ENCODE assay signal across 29 cellular contexts in genomic region chr10:102727037-102727818, GRCh38. TPM values are rescaled to one million over a fixed set of nuclear protein-coding genes. Genes with fewer than 3 reads are reported as not detected.
DNase-seq lines count a peak whose midpoint lies in the region; ATAC-seq, FAIRE-seq and TF ChIP-seq lines count a peak whose summit lies in the region.
"Had no signal": no experiment of that assay in that cellular context is flagged by ENCODE, and none has a peak within 500 bp of the region (broad histone marks: within the 10 kb centered on the region; RNA-seq: fewer than 3 reads in every experiment).

No MANE protein-coding gene starts in this region.

- intact Hi-C loops in right lobe of liver (cut with DNase I) (no loop called here), HepG2 (cut with micrococcal nuclease; ENCODE audit: unreplicated experiment) (no loop called here), lower lobe of right lung (cut with DNase I) (no loop called here)
- intact Hi-C loops in activated T-helper 1 cell treated with anti-CD3 and anti-CD28 coated beads, Interleukin-12 subunit alpha, Interleukin-12 subunit beta, Interleukin-2, Interleukin-4 antibody, amounts not matched to agents 30 ng/mL and 10 ng/mL and 1 ng/mL, durations not matched to agents 14 hours and 24 hours and 36 hours (cut with micrococcal nuclease): loop anchor here (5.0 kb wide), 1 partner anchor 110 kb away; the partner anchor contains the start of gene CYP17A1

- H3K36me3 ChIP-seq in right lobe of liver: peaks cover 0 to 8% (median 3%) of the 10 kb centered on the region in 4 donors
- peaks cover 22 to 58% of the 10 kb centered on the region in 2 experiments for H3K36me3 ChIP-seq in HepG2 (replicated peaks in 1 of 2; ENCODE audit: control insufficient read depth in 1 of 2, insufficient read depth in 2 of 2, low read length in 2 of 2)
- peaks cover 21% of the 10 kb centered on the region for H3K36me3 ChIP-seq in lower lobe of right lung
- H3K36me3 ChIP-seq in SJCRH30: peaks cover 24% of the 10 kb centered on the region
- H3K36me3 ChIP-seq: brain microvascular endothelial cell, neutrophil had no signal

- no TSS peak for BruUV-seq in HepG2 (replicated peaks; lab: Mats Ljungman, UMichigan)

- TF ChIP-seq RAD21 in HepG2 (CRISPR knock-in tag; IDR thresholded peaks at IDR 0.05): no peak

- no peaks in the 10 kb centered on the region for H3K27me3 Mint-ChIP-seq in activated T-helper 1 cell treated with anti-CD3 and anti-CD28 coated beads, Interleukin-12 subunit alpha, Interleukin-12 subunit beta, Interleukin-2, Interleukin-4 antibody, amounts not matched to agents 30 ng/mL and 10 ng/mL and 1 ng/mL, durations not matched to agents 14 hours and 24 hours and 36 hours (ENCODE audit: insufficient read depth)
- H3K27me3 Mint-ChIP-seq: stimulated activated memory B cell treated with anti-CD40 and anti-IgM and Interleukin-4, amounts not matched to agents 10 μg/mL and 1 μg/mL and 100 μg/mL, for 72 hours had no signal

- no peak overlapping the region for H3K9ac ChIP-seq in HepG2 (ENCODE audit: insufficient read depth, low read depth, low read length)

- TF ChIP-seq POLR2A in right lobe of liver (IDR thresholded peaks at IDR 0.05) (no peak), HepG2 (IDR thresholded peaks at IDR 0.05; ENCODE audit: insufficient read depth in 1 of 2, low read depth in 2 of 2, low read length in 2 of 2) (no peak)

- DNase-seq in right lobe of liver: peak in 1 of 3 donors; percentile 47
- DNase-seq in HepG2 (ENCODE audit: low spot score): no peak
- DNase-seq in activated T-helper 1 cell treated with anti-CD3 and anti-CD28 coated beads, Interleukin-12 subunit alpha, Interleukin-12 subunit beta, Interleukin-2, Interleukin-4 antibody, amounts not matched to agents 30 ng/mL and 10 ng/mL and 1 ng/mL, durations not matched to agents 14 hours and 24 hours and 36 hours (ENCODE audit: low spot score): no peak
- DNase-seq in lower lobe of right lung: no peak
- DNase-seq in SJCRH30: no peak
- DNase-seq in occipital lobe (lab: John Stamatoyannopoulos, UW): no peak
- DNase-seq: activated CD4-positive, alpha-beta T cell treated with anti-CD3 and anti-CD28 coated beads, Interleukin-2, amount 50 U/mL, for 1 hour; activated CD8-positive, alpha-beta memory T cell treated with anti-CD3 and anti-CD28 coated beads, Interleukin-2, amount 50 U/mL, for 48 hours; activated effector memory CD4-positive, alpha-beta T cell treated with anti-CD3 and anti-CD28 coated beads, Interleukin-2, amount 50 U/mL, for 16 hours; brain microvascular endothelial cell; endodermal cell; HCEC 1CT; islet precursor cell; mammary epithelial cell; NCI-H187 treated with DMSO at 0.1 percent for 48 hours; NCI-H2227 treated with DMSO at 0.1 percent for 48 hours; NCI-H748 treated with DMSO at 0.1 percent for 48 hours; testis had no signal

- TF ChIP-seq EP300 in HepG2 (IDR thresholded peaks at IDR 0.05; ENCODE audit: low read depth in 2 of 2, low read length in 2 of 2) (no peak), HepG2 (CRISPR knock-in tag; IDR thresholded peaks at IDR 0.05; ENCODE audit: borderline replicate concordance) (no peak)

- CTCF ChIA-PET in HepG2 (lab: Yijun Ruan, JAX; ENCODE audit: low intra/inter-chr PET ratio, low total read pairs): no interaction called here

- H3K4me3 ChIP-seq in right lobe of liver (no peak overlapping the region), HepG2 (replicated peaks in 1 of 3; ENCODE audit: insufficient read depth in 1 of 3, low read depth in 2 of 3, low read length in 3 of 3) (no peak overlapping the region), lower lobe of right lung (peak overlapping the region; percentile 20), SJCRH30 (no peak overlapping the region)
- H3K4me3 ChIP-seq: testis, vagina had no signal

- no peak overlapping the region for H3K4me3 Mint-ChIP-seq in activated T-helper 1 cell treated with anti-CD3 and anti-CD28 coated beads, Interleukin-12 subunit alpha, Interleukin-12 subunit beta, Interleukin-2, Interleukin-4 antibody, amounts not matched to agents 30 ng/mL and 10 ng/mL and 1 ng/mL, durations not matched to agents 14 hours and 24 hours and 36 hours
- H3K4me3 Mint-ChIP-seq: endodermal cell; stimulated activated memory B cell treated with anti-CD40 and anti-IgM and Interleukin-4, amounts not matched to agents 10 μg/mL and 1 μg/mL and 100 μg/mL, for 72 hours; T-helper 2 cell treated with Interferon-gamma antibody and Interleukin-4, amounts not matched to agents 5 μg/mL and 100 μg/mL, for 36 hours had no signal

- H3K4me2 ChIP-seq in HepG2 (ENCODE audit: low read depth, low read length): no peak overlapping the region

- H3K27ac Mint-ChIP-seq in activated T-helper 1 cell treated with anti-CD3 and anti-CD28 coated beads, Interleukin-12 subunit alpha, Interleukin-12 subunit beta, Interleukin-2, Interleukin-4 antibody, amounts not matched to agents 30 ng/mL and 10 ng/mL and 1 ng/mL, durations not matched to agents 14 hours and 24 hours and 36 hours: peak overlapping the region; percentile 44
- H3K27ac Mint-ChIP-seq: stimulated activated memory B cell treated with anti-CD40 and anti-IgM and Interleukin-4, amounts not matched to agents 10 μg/mL and 1 μg/mL and 100 μg/mL, for 72 hours; T-helper 2 cell treated with Interferon-gamma antibody and Interleukin-4, amounts not matched to agents 5 μg/mL and 100 μg/mL, for 36 hours had no signal

- no peaks in the 10 kb centered on the region for H3K9me3 ChIP-seq in right lobe of liver
- no peaks in the 10 kb centered on the region for H3K9me3 ChIP-seq in HepG2 (ENCODE audit: low read length)
- no peaks in the 10 kb centered on the region for H3K9me3 ChIP-seq in lower lobe of right lung
- H3K9me3 ChIP-seq in SJCRH30 (replicated peaks): no peaks in the 10 kb centered on the region
- H3K9me3 ChIP-seq: adrenal gland, neutrophil, testis, vagina had no signal

- TF ChIP-seq CTCF in right lobe of liver (IDR thresholded peaks at IDR 0.05) (no peak), HepG2 (CRISPR knock-in tag; IDR thresholded peaks at IDR 0.05) (no peak), lower lobe of right lung (IDR thresholded peaks at IDR 0.05) (no peak)

- in situ Hi-C loops in HepG2 (cut with HindIII; ENCODE audit: extremely low pct_ligation_motif_present, low pct_unique_long_range_greater_than_20kb): loop anchor here (10.0 to 25.0 kb wide), 2 partner anchors 178 to 335 kb away; no protein-coding TSS in a partner anchor

- peaks cover 33% of the 10 kb centered on the region for H3K36me3 Mint-ChIP-seq in activated T-helper 1 cell treated with anti-CD3 and anti-CD28 coated beads, Interleukin-12 subunit alpha, Interleukin-12 subunit beta, Interleukin-2, Interleukin-4 antibody, amounts not matched to agents 30 ng/mL and 10 ng/mL and 1 ng/mL, durations not matched to agents 14 hours and 24 hours and 36 hours (ENCODE audit: low read depth)

- H2AFZ ChIP-seq in HepG2 (ENCODE audit: low read length): no peak overlapping the region

- ATAC-seq in right lobe of liver (peak; percentile 17 to 46 (median 41)), HepG2 (no peak), lower lobe of right lung (no peak), GM19452 (IDR thresholded peaks at IDR 0.05; ENCODE audit: unreplicated experiment) (no peak), GM21528 (IDR thresholded peaks at IDR 0.05; ENCODE audit: low FRiP score, unreplicated experiment) (no peak)
- ATAC-seq: stimulated activated memory B cell treated with anti-CD40 and anti-IgM and Interleukin-4, amounts not matched to agents 10 μg/mL and 1 μg/mL and 100 μg/mL, for 72 hours had no signal

- H3K4me1 Mint-ChIP-seq in activated T-helper 1 cell treated with anti-CD3 and anti-CD28 coated beads, Interleukin-12 subunit alpha, Interleukin-12 subunit beta, Interleukin-2, Interleukin-4 antibody, amounts not matched to agents 30 ng/mL and 10 ng/mL and 1 ng/mL, durations not matched to agents 14 hours and 24 hours and 36 hours (ENCODE audit: low read depth): peaks cover 11% of the 10 kb centered on the region
- H3K4me1 Mint-ChIP-seq: endodermal cell; stimulated activated memory B cell treated with anti-CD40 and anti-IgM and Interleukin-4, amounts not matched to agents 10 μg/mL and 1 μg/mL and 100 μg/mL, for 72 hours had no signal

- WGBS in right lobe of liver (ENCODE audit: insufficient coverage, low coverage, low lambda C conversion rate, missing lambda C conversion rate): 70% methylated on average over 9 of the region's 13 CpGs
- 88% methylated on average over 11 of the region's 13 CpGs for WGBS in HepG2 (ENCODE audit: low lambda C conversion rate)

- H3K4me1 ChIP-seq in right lobe of liver (peaks cover 0 to 7% (median 0%) of the 10 kb centered on the region in 4 donors), HepG2 (ENCODE audit: insufficient read depth, low read length) (no peaks in the 10 kb centered on the region), lower lobe of right lung (peaks cover 15% of the 10 kb centered on the region), SJCRH30 (no peaks in the 10 kb centered on the region)
- H3K4me1 ChIP-seq: testis, vagina had no signal

- POLR2A ChIA-PET in HepG2 (lab: Yijun Ruan, JAX): interaction anchor here (1.0 kb wide), 1 partner anchor 13 kb away, joined by 4 read pairs; the partner anchor contains the start of gene ARL3

- FAIRE-seq in HepG2 (lab: Jason Lieb, UNC): no peak
- FAIRE-seq: colon, GM12891 had no signal

- H3K79me2 ChIP-seq in HepG2 (ENCODE audit: insufficient read depth, low read length): peaks cover 13% of the 10 kb centered on the region

- peak overlapping the region in 1 of 3 donors; percentile 37 for H3K27ac ChIP-seq in right lobe of liver
- no peak overlapping the region for H3K27ac ChIP-seq in HepG2 (ENCODE audit: extremely low read length, insufficient read depth, low read length)
- peak overlapping the region; percentile 8 for H3K27ac ChIP-seq in lower lobe of right lung
- H3K27ac ChIP-seq in SJCRH30: no peak overlapping the region
- H3K27ac ChIP-seq: brain microvascular endothelial cell, C4-2B, neutrophil, testis, vagina, VCaP had no signal

- peaks cover 3% of the 10 kb centered on the region; the same call in 1 of the 2 replicates for H4K20me1 ChIP-seq in HepG2 (ENCODE audit: insufficient read depth, low read length)

- H3K27me3 ChIP-seq in right lobe of liver (no peaks in the 10 kb centered on the region), HepG2 (ENCODE audit: control insufficient read depth in 1 of 2, insufficient read depth in 2 of 2, low read length in 2 of 2) (no peaks in the 10 kb centered on the region), lower lobe of right lung (ENCODE audit: low read depth) (no peaks in the 10 kb centered on the region), SJCRH30 (no peaks in the 10 kb centered on the region)
- H3K27me3 ChIP-seq: adrenal gland, brain microvascular endothelial cell, neutrophil, testis, vagina had no signal

- peaks cover 4% of the 10 kb centered on the region for H3K9me3 Mint-ChIP-seq in activated T-helper 1 cell treated with anti-CD3 and anti-CD28 coated beads, Interleukin-12 subunit alpha, Interleukin-12 subunit beta, Interleukin-2, Interleukin-4 antibody, amounts not matched to agents 30 ng/mL and 10 ng/mL and 1 ng/mL, durations not matched to agents 14 hours and 24 hours and 36 hours
- H3K9me3 Mint-ChIP-seq: stimulated activated memory B cell treated with anti-CD40 and anti-IgM and Interleukin-4, amounts not matched to agents 10 μg/mL and 1 μg/mL and 100 μg/mL, for 72 hours had no signal

RNA-seq across cellular contexts. Expression of gene SFXN2, which starts 12.8 kb away (rescaled TPM):
- total RNA-seq in right lobe of liver: 10 to 100 TPM in 4 of 6 experiments, 1 to 10 TPM in 2; 7.1 to 29.7 (median 16.5) TPM
- total RNA-seq in HepG2 (2016; rRNA removed; fragmentation: Illumina TruSeq; extraction: Trizol): 20.6 and 21.1 TPM in 2 replicates
- total RNA-seq in HepG2 (2016; cell fraction: cytosol; rRNA removed; fragmentation: Illumina TruSeq; extraction: Trizol; ENCODE audit: low read depth): 3.3 and 5.4 TPM in 2 replicates
- 20.6 and 21.4 TPM in 2 replicates for total RNA-seq in HepG2 (2016; cell fraction: insoluble cytoplasmic fraction; rRNA removed; fragmentation: Illumina TruSeq; extraction: Trizol)
- 11.4 and 11.6 TPM in 2 replicates for total RNA-seq in HepG2 (2016; cell fraction: membrane; rRNA removed; fragmentation: Illumina TruSeq; extraction: Trizol)
- total RNA-seq in HepG2 (2016; cell fraction: nucleus; rRNA removed; fragmentation: Illumina TruSeq; extraction: Trizol): 28.0 and 31.8 TPM in 2 replicates
- polyA plus RNA-seq in HepG2 (2011; rRNA removed): 12.8 and 13.2 TPM in 2 replicates
- polyA plus RNA-seq in HepG2 (2011; cell fraction: cytosol; rRNA removed): 5.4 and 6.9 TPM in 2 replicates
- 22.9 and 27.4 TPM in 2 replicates for polyA plus RNA-seq in HepG2 (2011; cell fraction: nucleus; rRNA removed)
- 3.6 and 9.3 TPM in 2 replicates for polyA plus RNA-seq in HepG2 (2012)
- 3.8 and 4.0 TPM in 2 replicates for polyA plus RNA-seq in HepG2 (2016; cell fraction: cytosol; fragmentation: Illumina TruSeq; extraction: Trizol; ENCODE audit: low read depth)
- 19.3 and 19.8 TPM in 2 replicates for polyA plus RNA-seq in HepG2 (2016; cell fraction: insoluble cytoplasmic fraction; fragmentation: Illumina TruSeq; extraction: Trizol; ENCODE audit: low read depth)
- 7.4 and 7.7 TPM in 2 replicates for polyA plus RNA-seq in HepG2 (2016; cell fraction: membrane; fragmentation: Illumina TruSeq; extraction: Trizol; ENCODE audit: low read depth)
- 35.9 and 39.3 TPM in 2 replicates for polyA plus RNA-seq in HepG2 (2016; cell fraction: nucleus; fragmentation: Illumina TruSeq; extraction: Trizol; ENCODE audit: insufficient read depth, low read depth)
- 40.1 and 60.7 TPM in 2 replicates for polyA minus RNA-seq in HepG2 (2011; rRNA and poly(A)+ RNA removed; ENCODE audit: low replicate concordance)
- polyA minus RNA-seq in HepG2 (2011; cell fraction: cytosol; rRNA and poly(A)+ RNA removed): 4.2 and 4.6 TPM in 2 replicates
- polyA minus RNA-seq in HepG2 (2011; cell fraction: nucleus; rRNA and poly(A)+ RNA removed): 22.6 and 30.6 TPM in 2 replicates
- 39.5 and 44.0 TPM in 2 replicates for total RNA-seq in activated T-helper 1 cell treated with anti-CD3 and anti-CD28 coated beads, Interleukin-12 subunit alpha, Interleukin-12 subunit beta, Interleukin-2, Interleukin-4 antibody, amounts not matched to agents 30 ng/mL and 10 ng/mL and 1 ng/mL, durations not matched to agents 14 hours and 24 hours and 36 hours
- 10.0 TPM for total RNA-seq in lower lobe of right lung
- 14.4 and 16.2 TPM in 2 replicates for total RNA-seq in SJCRH30 (2014; rRNA removed; shearing (Covaris generic))
- 4.8 TPM for total RNA-seq in occipital lobe

RNA-seq across cellular contexts. Expression of gene ARL3, which starts 13.0 kb away (rescaled TPM):
- total RNA-seq in right lobe of liver (1 to 10 TPM; 1.1 to 3.3 (median 2.3) TPM), HepG2 (2016; rRNA removed; fragmentation: Illumina TruSeq; extraction: Trizol) (6.6 and 10.0 TPM in 2 replicates), lower lobe of right lung (7.3 TPM), occipital lobe (31.2 TPM)
- 2.5 and 2.7 TPM in 2 replicates for total RNA-seq in HepG2 (2016; cell fraction: cytosol; rRNA removed; fragmentation: Illumina TruSeq; extraction: Trizol; ENCODE audit: low read depth)
- total RNA-seq in HepG2 (2016; cell fraction: insoluble cytoplasmic fraction; rRNA removed; fragmentation: Illumina TruSeq; extraction: Trizol): 6.6 and 10.2 TPM in 2 replicates
- total RNA-seq in HepG2 (2016; cell fraction: membrane; rRNA removed; fragmentation: Illumina TruSeq; extraction: Trizol): 3.3 and 3.5 TPM in 2 replicates
- total RNA-seq in HepG2 (2016; cell fraction: nucleus; rRNA removed; fragmentation: Illumina TruSeq; extraction: Trizol): 2.8 and 3.0 TPM in 2 replicates
- polyA plus RNA-seq in HepG2 (2011; rRNA removed): 3.9 and 5.2 TPM in 2 replicates
- 2.9 and 3.4 TPM in 2 replicates for polyA plus RNA-seq in HepG2 (2011; cell fraction: cytosol; rRNA removed)
- 1.2 and 1.4 TPM in 2 replicates for polyA plus RNA-seq in HepG2 (2011; cell fraction: nucleus; rRNA removed)
- 5.8 TPM in 2 replicates for polyA plus RNA-seq in HepG2 (2012)
- polyA plus RNA-seq in HepG2 (2016; cell fraction: cytosol; fragmentation: Illumina TruSeq; extraction: Trizol; ENCODE audit: low read depth): 3.3 and 3.9 TPM in 2 replicates
- polyA plus RNA-seq in HepG2 (2016; cell fraction: insoluble cytoplasmic fraction; fragmentation: Illumina TruSeq; extraction: Trizol; ENCODE audit: low read depth): 10.6 and 12.6 TPM in 2 replicates
- polyA plus RNA-seq in HepG2 (2016; cell fraction: membrane; fragmentation: Illumina TruSeq; extraction: Trizol; ENCODE audit: low read depth): 2.9 and 3.5 TPM in 2 replicates
- polyA plus RNA-seq in HepG2 (2016; cell fraction: nucleus; fragmentation: Illumina TruSeq; extraction: Trizol; ENCODE audit: insufficient read depth, low read depth): 4.1 and 5.5 TPM in 2 replicates
- 0.94 and 3.1 TPM in 2 replicates for polyA minus RNA-seq in HepG2 (2011; rRNA and poly(A)+ RNA removed; ENCODE audit: low replicate concordance)
- 1.3 and 1.5 TPM in 2 replicates for polyA minus RNA-seq in HepG2 (2011; cell fraction: cytosol; rRNA and poly(A)+ RNA removed)
- 1.4 and 1.7 TPM in 2 replicates for polyA minus RNA-seq in HepG2 (2011; cell fraction: nucleus; rRNA and poly(A)+ RNA removed)
- 6.6 and 6.8 TPM in 2 replicates for total RNA-seq in activated T-helper 1 cell treated with anti-CD3 and anti-CD28 coated beads, Interleukin-12 subunit alpha, Interleukin-12 subunit beta, Interleukin-2, Interleukin-4 antibody, amounts not matched to agents 30 ng/mL and 10 ng/mL and 1 ng/mL, durations not matched to agents 14 hours and 24 hours and 36 hours
- 17.6 and 18.0 TPM in 2 replicates for total RNA-seq in SJCRH30 (2014; rRNA removed; shearing (Covaris generic))

RNA-seq across cellular contexts. Expression of gene WBP1L, which starts 16.5 kb away (rescaled TPM):
- total RNA-seq in right lobe of liver (10 to 100 TPM; 24.1 to 58.4 (median 32.8) TPM), HepG2 (2016; rRNA removed; fragmentation: Illumina TruSeq; extraction: Trizol) (8.3 and 11.6 TPM in 2 replicates), lower lobe of right lung (44.5 TPM), occipital lobe (31.5 TPM)
- total RNA-seq in HepG2 (2016; cell fraction: cytosol; rRNA removed; fragmentation: Illumina TruSeq; extraction: Trizol; ENCODE audit: low read depth): 4.0 and 4.2 TPM in 2 replicates
- 8.5 and 10.6 TPM in 2 replicates for total RNA-seq in HepG2 (2016; cell fraction: insoluble cytoplasmic fraction; rRNA removed; fragmentation: Illumina TruSeq; extraction: Trizol)
- total RNA-seq in HepG2 (2016; cell fraction: membrane; rRNA removed; fragmentation: Illumina TruSeq; extraction: Trizol): 15.7 and 18.8 TPM in 2 replicates
- 6.4 and 7.2 TPM in 2 replicates for total RNA-seq in HepG2 (2016; cell fraction: nucleus; rRNA removed; fragmentation: Illumina TruSeq; extraction: Trizol)
- 12.3 and 14.9 TPM in 2 replicates for polyA plus RNA-seq in HepG2 (2011; rRNA removed)
- polyA plus RNA-seq in HepG2 (2011; cell fraction: cytosol; rRNA removed): 18.7 and 19.4 TPM in 2 replicates
- polyA plus RNA-seq in HepG2 (2011; cell fraction: nucleus; rRNA removed): 8.0 and 9.0 TPM in 2 replicates
- polyA plus RNA-seq in HepG2 (2012): 11.9 and 14.7 TPM in 2 replicates
- polyA plus RNA-seq in HepG2 (2016; cell fraction: cytosol; fragmentation: Illumina TruSeq; extraction: Trizol; ENCODE audit: low read depth): 2.6 and 2.8 TPM in 2 replicates
- polyA plus RNA-seq in HepG2 (2016; cell fraction: insoluble cytoplasmic fraction; fragmentation: Illumina TruSeq; extraction: Trizol; ENCODE audit: low read depth): 10.0 and 11.7 TPM in 2 replicates
- polyA plus RNA-seq in HepG2 (2016; cell fraction: membrane; fragmentation: Illumina TruSeq; extraction: Trizol; ENCODE audit: low read depth): 10.4 and 14.8 TPM in 2 replicates
- 9.0 and 9.1 TPM in 2 replicates for polyA plus RNA-seq in HepG2 (2016; cell fraction: nucleus; fragmentation: Illumina TruSeq; extraction: Trizol; ENCODE audit: insufficient read depth, low read depth)
- 33.2 and 39.2 TPM in 2 replicates for polyA minus RNA-seq in HepG2 (2011; rRNA and poly(A)+ RNA removed; ENCODE audit: low replicate concordance)
- 12.8 and 18.7 TPM in 2 replicates for polyA minus RNA-seq in HepG2 (2011; cell fraction: cytosol; rRNA and poly(A)+ RNA removed)
- 6.4 and 8.5 TPM in 2 replicates for polyA minus RNA-seq in HepG2 (2011; cell fraction: nucleus; rRNA and poly(A)+ RNA removed)
- total RNA-seq in activated T-helper 1 cell treated with anti-CD3 and anti-CD28 coated beads, Interleukin-12 subunit alpha, Interleukin-12 subunit beta, Interleukin-2, Interleukin-4 antibody, amounts not matched to agents 30 ng/mL and 10 ng/mL and 1 ng/mL, durations not matched to agents 14 hours and 24 hours and 36 hours: 19.4 and 20.0 TPM in 2 replicates
- 24.1 TPM in 2 replicates for total RNA-seq in SJCRH30 (2014; rRNA removed; shearing (Covaris generic))

Comparison
In these comparisons a context has a peak if more than half of its experiments do, and no peak if none do; other contexts are left out.
1. ATAC-seq: peak in right lobe of liver (4 of 4); none in HepG2 (single experiment), lower lobe of right lung (0 of 2), GM19452 (single experiment) and GM21528 (single experiment).